ENCODE assay signal across 16 cellular contexts in genomic region chr12:104971276-104971675, GRCh38. TPM values are rescaled to one million over a fixed set of nuclear protein-coding genes. Genes with fewer than 3 reads are reported as not detected.
A peak's percentile ranks its signal among the peaks of the same experiment; 100 is the strongest.
DNase-seq lines count a peak whose midpoint lies in the region; ATAC-seq, FAIRE-seq and TF ChIP-seq lines count a peak whose summit lies in the region.
"Had no signal": no experiment of that assay in that cellular context is flagged by ENCODE, and none has a peak within 500 bp of the region (broad histone marks: within the 10 kb centered on the region; RNA-seq: fewer than 3 reads in every experiment).

No MANE protein-coding gene starts in this region.

- H3K4me3 ChIP-seq in astrocyte (ENCODE audit: insufficient read depth, low read depth, low read length) (no peak overlapping the region), osteoblast (ENCODE audit: insufficient read depth, low read length) (no peak overlapping the region), smooth muscle cell (no peak overlapping the region), mucosa of descending colon (no peak overlapping the region)
- H3K4me3 ChIP-seq: SJCRH30 had no signal

- H3K9me3 ChIP-seq in astrocyte (ENCODE audit: insufficient read depth, low read depth, low read length) (no peaks in the 10 kb centered on the region), osteoblast (ENCODE audit: low read depth, low read length) (no peaks in the 10 kb centered on the region), smooth muscle cell (replicated peaks; ENCODE audit: low read depth) (no peaks in the 10 kb centered on the region), mucosa of descending colon (no peaks in the 10 kb centered on the region)
- H3K9me3 ChIP-seq: SJCRH30 had no signal

- peak; percentile 49 for DNase-seq in EL
- DNase-seq in HCEC 1CT, result peak; percentile 6
- DNase-seq in astrocyte (ENCODE audit: low read depth), result peak; percentile 23
- DNase-seq in osteoblast (ENCODE audit: insufficient read length, low spot score, missing footprints), result peak; percentile 53
- DNase-seq in GM19240 (ENCODE audit: insufficient read length, low spot score), result no peak
- no peak for DNase-seq in smooth muscle cell (lab: John Stamatoyannopoulos, UW; ENCODE audit: unreplicated experiment)
- DNase-seq in mucosa of descending colon, result no peak
- DNase-seq: CD4-positive, alpha-beta T cell; NCI-H1930; NCI-H446 treated with DMSO at 0.1 percent for 48 hours; NCI-H774; RPMI8226; SJCRH30; SW 1271 had no signal

- WGBS in smooth muscle cell (ENCODE audit: low lambda C conversion rate), result 51% methylated on average over 4 of the region's 4 CpGs

- no peaks in the 10 kb centered on the region for H3K36me3 Mint-ChIP-seq in astrocyte (ENCODE audit: low read depth, unreplicated experiment)

- peak overlapping the region; percentile 39 for H3K4me2 ChIP-seq in astrocyte (ENCODE audit: low read length)
- no peak overlapping the region for H3K4me2 ChIP-seq in osteoblast (ENCODE audit: insufficient read depth, low read length)
- H3K4me2 ChIP-seq in smooth muscle cell, result no peak overlapping the region
- H3K4me2 ChIP-seq: KMS-11 had no signal

- H3K27me3 ChIP-seq in astrocyte (ENCODE audit: insufficient read depth, low read length), result no peaks in the 10 kb centered on the region
- H3K27me3 ChIP-seq in osteoblast (ENCODE audit: insufficient read depth, low read length), result no peaks in the 10 kb centered on the region
- H3K27me3 ChIP-seq in smooth muscle cell (ENCODE audit: low read depth), result no peaks in the 10 kb centered on the region
- H3K27me3 ChIP-seq: SJCRH30 had no signal

- TF ChIP-seq CTCF in astrocyte (IDR thresholded peaks at IDR 0.05; ENCODE audit: insufficient read depth, low read depth, low read length), result no peak
- no peak for TF ChIP-seq CTCF in osteoblast (IDR thresholded peaks at IDR 0.05; ENCODE audit: extremely low read depth, low read depth, low read length)
- no peak for TF ChIP-seq CTCF in smooth muscle cell (IDR thresholded peaks at IDR 0.05; ENCODE audit: borderline replicate concordance, insufficient read depth, poor library complexity, severe bottlenecking)
- TF ChIP-seq CTCF in mucosa of descending colon (IDR thresholded peaks at IDR 0.05), result no peak

- no peaks in the 10 kb centered on the region for H3K36me3 ChIP-seq in astrocyte (ENCODE audit: insufficient read depth, low read length)
- H3K36me3 ChIP-seq in osteoblast (ENCODE audit: insufficient read depth, low read length), result no peaks in the 10 kb centered on the region
- H3K36me3 ChIP-seq in smooth muscle cell (ENCODE audit: low read depth), result no peaks in the 10 kb centered on the region
- no peaks in the 10 kb centered on the region for H3K36me3 ChIP-seq in mucosa of descending colon (ENCODE audit: low read depth)
- H3K36me3 ChIP-seq: SJCRH30 had no signal

- H4K20me1 ChIP-seq in astrocyte (ENCODE audit: insufficient read depth, low read length) (no peaks in the 10 kb centered on the region), osteoblast (ENCODE audit: insufficient read depth, low read length) (no peaks in the 10 kb centered on the region), smooth muscle cell (ENCODE audit: low read depth) (no peaks in the 10 kb centered on the region)

- FAIRE-seq in astrocyte (lab: Jason Lieb, UNC), result no peak

- H3F3A ChIP-seq in smooth muscle cell (ENCODE audit: low read depth), result no peaks in the 10 kb centered on the region

- ATAC-seq in mucosa of descending colon, result no peak

- H3K4me1 ChIP-seq in astrocyte (ENCODE audit: insufficient read depth, low read length), result peaks cover 4% of the 10 kb centered on the region
- H3K4me1 ChIP-seq in osteoblast (ENCODE audit: insufficient read depth, low read length), result peaks cover 7% of the 10 kb centered on the region
- H3K4me1 ChIP-seq in smooth muscle cell (ENCODE audit: low read depth), result no peaks in the 10 kb centered on the region
- no peaks in the 10 kb centered on the region for H3K4me1 ChIP-seq in mucosa of descending colon (ENCODE audit: low read depth)

- H2AFZ ChIP-seq in astrocyte (ENCODE audit: low read depth, low read length) (peak overlapping the region; percentile 58), osteoblast (ENCODE audit: low read length) (peak overlapping the region; percentile 7), smooth muscle cell (ENCODE audit: low read depth) (no peak overlapping the region)

- no peak overlapping the region for H3K4me3 Mint-ChIP-seq in astrocyte (ENCODE audit: unreplicated experiment)
- H3K4me3 Mint-ChIP-seq: B cell; CD4-positive, alpha-beta T cell had no signal

- intact Hi-C loops in mucosa of descending colon (cut with DNase I, micrococcal nuclease), result no loop called here

- H3K79me2 ChIP-seq in astrocyte (ENCODE audit: insufficient read depth, low read length) (no peaks in the 10 kb centered on the region), osteoblast (ENCODE audit: insufficient read depth, low read length) (no peaks in the 10 kb centered on the region), smooth muscle cell (ENCODE audit: low read depth) (no peaks in the 10 kb centered on the region)

- peaks cover 14% of the 10 kb centered on the region for H3K4me1 Mint-ChIP-seq in astrocyte (ENCODE audit: low read depth, unreplicated experiment)

- no peaks in the 10 kb centered on the region for H3K27me3 Mint-ChIP-seq in astrocyte (ENCODE audit: low read depth, unreplicated experiment)
- H3K27me3 Mint-ChIP-seq: B cell had no signal

- H3K9ac ChIP-seq in astrocyte (ENCODE audit: low read length) (no peak overlapping the region), smooth muscle cell (ENCODE audit: low read depth) (no peak overlapping the region)
- H3K9ac ChIP-seq: KMS-11 had no signal

- H3K27ac Mint-ChIP-seq in astrocyte (ENCODE audit: unreplicated experiment), result peak overlapping the region; percentile 59
- H3K27ac Mint-ChIP-seq: B cell; CD4-positive, alpha-beta T cell had no signal

- no peaks in the 10 kb centered on the region for H3K9me3 Mint-ChIP-seq in astrocyte (ENCODE audit: unreplicated experiment)
- H3K9me3 Mint-ChIP-seq: CD4-positive, alpha-beta T cell had no signal

- H3K27ac ChIP-seq in astrocyte (ENCODE audit: low read depth, low read length), result no peak overlapping the region
- no peak overlapping the region for H3K27ac ChIP-seq in osteoblast (ENCODE audit: low read depth, low read length)
- no peak overlapping the region for H3K27ac ChIP-seq in smooth muscle cell (ENCODE audit: low read depth)
- H3K27ac ChIP-seq: KMS-11, SJCRH30 had no signal

RNA-seq across cellular contexts. Expression of gene SLC41A2, which starts 13.2 kb away (rescaled TPM):
- total RNA-seq in astrocyte (34.8 and 35.6 TPM in 2 replicates), osteoblast (36.5 and 36.6 TPM in 2 replicates), smooth muscle cell (11.4 and 16.2 TPM in 2 replicates), mucosa of descending colon (100 to 1,000 TPM in 1 of 3 donors, 10 to 100 TPM in 2; 63.2 to 106 (median 69.8) TPM)
- polyA plus RNA-seq in smooth muscle cell, result 2.6 and 3.0 TPM in 2 replicates

RNA-seq across cellular contexts. Expression of gene NOPCHAP1, which starts 14.8 kb away (rescaled TPM):
- total RNA-seq in astrocyte, result 22.3 and 26.8 TPM in 2 replicates
- total RNA-seq in osteoblast, result 4.3 and 4.4 TPM in 2 replicates
- total RNA-seq in smooth muscle cell, result 2.7 and 8.1 TPM in 2 replicates
- polyA plus RNA-seq in smooth muscle cell, result 17.4 and 18.9 TPM in 2 replicates
- total RNA-seq in mucosa of descending colon, result 10 to 100 TPM; 10.4 to 12.8 (median 11.3) TPM

Comparison
In these comparisons a context has a peak if more than half of its experiments do, and no peak if none do; other contexts are left out.
1. DNase-seq: peak in EL (single experiment), HCEC 1CT (single experiment), astrocyte (single experiment) and osteoblast (single experiment); none in GM19240 (single experiment), smooth muscle cell (single experiment) and mucosa of descending colon (0 of 3).